Comparison of ENCODE assay signal across 11 cellular contexts in the genomic region with DNA sequence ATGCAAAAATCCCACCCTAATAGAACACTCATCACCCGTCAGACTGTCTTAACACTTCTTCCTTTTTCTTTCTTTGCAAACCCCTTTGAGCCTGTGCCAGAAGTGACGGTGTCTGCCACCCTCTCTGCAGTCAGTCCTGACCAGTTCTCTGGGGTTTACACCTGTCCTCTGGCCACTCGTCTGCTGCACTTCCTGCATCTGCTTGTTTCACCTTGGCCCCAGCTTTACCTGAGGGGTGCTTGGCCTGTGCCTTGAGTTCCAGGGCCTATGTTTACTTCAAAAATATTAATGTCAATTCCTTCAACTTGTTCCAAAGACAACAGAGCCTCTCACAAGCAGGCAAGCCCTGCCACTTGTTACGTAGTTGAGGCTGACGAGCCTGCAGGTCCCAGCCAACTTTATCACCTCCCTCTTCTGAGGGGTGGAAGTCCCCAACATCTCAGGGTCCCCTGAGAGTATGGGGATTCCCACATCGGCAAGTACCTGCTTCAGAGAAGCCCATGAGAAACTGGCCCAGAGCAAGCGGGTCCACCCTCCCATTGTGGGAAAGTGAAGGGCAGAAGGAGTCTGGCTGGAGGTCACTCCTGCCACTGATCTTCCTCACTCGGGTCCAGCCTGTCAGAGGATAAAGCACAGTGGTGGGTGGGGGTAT.
DNase-seq lines count a peak whose midpoint lies in the region; ATAC-seq and TF ChIP-seq lines count a peak whose summit lies in the region.
"Had no signal": no experiment of that assay in that cellular context is flagged by ENCODE, and none has a peak within 500 bp of the region (broad histone marks: within the 10 kb centered on the region; RNA-seq: fewer than 3 reads in every experiment).

No MANE protein-coding gene starts in this region.

- H3K27ac ChIP-seq in lower lobe of right lung (no peak overlapping the region), SJCRH30 (no peak overlapping the region)
- H3K27ac ChIP-seq: body of pancreas, gastroesophageal sphincter had no signal

- DNase-seq in GM20000 (ENCODE audit: low spot score) = peak; percentile 57
- peak; percentile 48 for DNase-seq in lower lobe of right lung
- DNase-seq in GDM1 (lab: John Stamatoyannopoulos, UW) = no peak
- DNase-seq in SJCRH30 = no peak
- DNase-seq in HuH-7.5 (ENCODE audit: low spot score) = no peak
- no peak for DNase-seq in NCI-H526 treated with DMSO at 0.1 percent for 48 hours (lab: John Stamatoyannopoulos, UW)
- DNase-seq: body of pancreas, NCI-H510A had no signal

- no peak overlapping the region for H3K4me3 ChIP-seq in lower lobe of right lung
- H3K4me3 ChIP-seq in SJCRH30 = no peak overlapping the region
- H3K4me3 ChIP-seq: body of pancreas, gastroesophageal sphincter had no signal

- H3K4me1 ChIP-seq in lower lobe of right lung (peaks cover 7% of the 10 kb centered on the region), SJCRH30 (peaks cover 15% of the 10 kb centered on the region)

- peak; percentile 62 for ATAC-seq in GM18502 (IDR thresholded peaks at IDR 0.05; ENCODE audit: poor library complexity, unreplicated experiment)
- ATAC-seq in HG03175 (IDR thresholded peaks at IDR 0.05; ENCODE audit: unreplicated experiment) = peak; percentile 44
- peak; percentile 26 to 53 for ATAC-seq in lower lobe of right lung
- ATAC-seq: body of pancreas, gastroesophageal sphincter had no signal

- no peak for TF ChIP-seq CTCF in GM20000 (IDR thresholded peaks at IDR 0.05; ENCODE audit: extremely low read depth, missing control alignments)
- no peak for TF ChIP-seq CTCF in lower lobe of right lung (IDR thresholded peaks at IDR 0.05)

- intact Hi-C loops in lower lobe of right lung (cut with DNase I) = no loop called here

- H3K27me3 ChIP-seq in lower lobe of right lung (ENCODE audit: low read depth) (peaks cover 4% of the 10 kb centered on the region), SJCRH30 (no peaks in the 10 kb centered on the region; the same call in 1 of the 2 replicates)
- H3K27me3 ChIP-seq: body of pancreas had no signal

- H3K9me3 ChIP-seq in lower lobe of right lung (no peaks in the 10 kb centered on the region), SJCRH30 (replicated peaks) (no peaks in the 10 kb centered on the region)
- H3K9me3 ChIP-seq: body of pancreas, gastroesophageal sphincter had no signal

- H3K36me3 ChIP-seq in lower lobe of right lung (no peaks in the 10 kb centered on the region), SJCRH30 (0 out of 2 replicates have a peak, but pooled peaks cover 2% of the 10 kb centered on the region)
- H3K36me3 ChIP-seq: gastroesophageal sphincter had no signal

Comparison
In these comparisons a context has a peak if more than half of its experiments do, and no peak if none do; other contexts are left out.
1. DNase-seq: peak in GM20000 (single experiment) and lower lobe of right lung (single experiment); none in GDM1 (single experiment), SJCRH30 (0 of 2), HuH-7.5 (single experiment) and NCI-H526 treated with DMSO at 0.1 percent for 48 hours (single experiment).
2. Peak in every context shown above with its lines, with median percentiles within 50 percentile points of each other: ATAC-seq.